In the genomic region with DNA sequence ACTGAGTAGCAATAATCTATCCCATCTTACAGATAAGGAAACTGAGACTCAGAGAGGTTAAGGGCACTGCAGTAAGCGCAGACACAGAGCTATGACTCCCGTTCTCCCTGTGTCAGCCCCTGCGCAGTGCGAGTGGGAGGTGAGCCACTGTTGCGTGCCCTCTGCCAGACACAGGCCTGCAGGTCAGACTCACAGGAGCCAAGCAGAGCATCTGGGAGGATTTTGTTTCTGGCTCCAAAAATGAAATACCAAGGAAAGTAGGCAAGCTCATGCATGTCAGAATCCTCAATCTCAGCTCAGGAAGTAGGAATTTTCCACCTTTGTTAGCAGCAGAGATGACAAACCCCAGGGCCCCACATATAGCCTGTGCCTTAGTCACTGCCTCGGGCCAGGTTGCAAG, we compare ENCODE assay signal across 17 cellular contexts. TPM values are rescaled to one million over a fixed set of nuclear protein-coding genes. Genes with fewer than 3 reads are reported as not detected.
DNase-seq lines count a peak whose midpoint lies in the region; ATAC-seq and TF ChIP-seq lines count a peak whose summit lies in the region.
"Had no signal": no experiment of that assay in that cellular context is flagged by ENCODE, and none has a peak within 500 bp of the region (broad histone marks: within the 10 kb centered on the region; RNA-seq: fewer than 3 reads in every experiment).

No MANE protein-coding gene starts in this region.

- H3K36me3 Mint-ChIP-seq in mesothelial cell of epicardium, result peaks cover 14% of the 10 kb centered on the region
- H3K36me3 Mint-ChIP-seq: CD8-positive, alpha-beta memory T cell had no signal

- H3K36me3 ChIP-seq in H7 (replicated peaks; ENCODE audit: control insufficient read depth, insufficient read depth, low read length), result no peaks in the 10 kb centered on the region
- H3K36me3 ChIP-seq: HAP-1 had no signal

- no peak overlapping the region for H3K4me3 ChIP-seq in H7 (ENCODE audit: insufficient read depth, low read depth, low read length)
- H3K4me3 ChIP-seq: HAP-1 had no signal

- TF ChIP-seq CTCF in RWPE1 (conservative IDR thresholded peaks at IDR 0.05; ENCODE audit: low read depth), result no peak
- no peak for TF ChIP-seq CTCF in mesothelial cell of epicardium (IDR thresholded peaks at IDR 0.05; ENCODE audit: unreplicated experiment)

- POLR2A ChIA-PET in RWPE1 (lab: Yijun Ruan, JAX; ENCODE audit: low non-redundant PET), result interaction anchor here (0.6 to 1.1 kb wide), 3 partner anchors 9 to 120 kb away, joined by 3 read pairs; partner anchors contain the start of gene BDKRB2

- ATAC-seq in GM21360 (IDR thresholded peaks at IDR 0.05; ENCODE audit: unreplicated experiment), result no peak
- ATAC-seq: PC-3 had no signal

- peaks cover 9% of the 10 kb centered on the region for H3K4me1 Mint-ChIP-seq in mesothelial cell of epicardium
- H3K4me1 Mint-ChIP-seq: CD8-positive, alpha-beta memory T cell had no signal

- no peaks in the 10 kb centered on the region for H3K27me3 Mint-ChIP-seq in mesothelial cell of epicardium (ENCODE audit: low read depth)

- peak; percentile 36 for DNase-seq in GM04503 (ENCODE audit: low read depth)
- peak; percentile 69 for DNase-seq in RWPE1 (ENCODE audit: low spot score)
- DNase-seq in mesothelial cell of epicardium (ENCODE audit: low spot score in 2 of 2, unreplicated experiment in 2 of 2), result no peak
- no peak for DNase-seq in H7
- no peak for DNase-seq in inferior parietal cortex (ENCODE audit: extremely low spot score)
- no peak for DNase-seq in NCI-H524 treated with DMSO at 0.1 percent for 48 hours (lab: John Stamatoyannopoulos, UW)
- DNase-seq: ACHN; CD8-positive, alpha-beta memory T cell; NCI-H1436; NCI-H2081; NCI-H226; NCI-H748 treated with DMSO at 0.1 percent for 48 hours; PC-3; Right ventricle myocardium superior had no signal

- H3K27ac Mint-ChIP-seq in mesothelial cell of epicardium, result peak overlapping the region; percentile 88
- H3K27ac Mint-ChIP-seq: CD8-positive, alpha-beta memory T cell had no signal

- CTCF ChIA-PET in RWPE1 (lab: Yijun Ruan, JAX), result interaction anchor here (0.6 to 0.7 kb wide), 2 partner anchors 43 to 160 kb away, joined by 3 to 4 read pairs; no protein-coding TSS in a partner anchor

- H3K27ac ChIP-seq in RWPE1 (peak overlapping the region; percentile 90), cingulate gyrus (ENCODE audit: low read depth, low read length) (peak overlapping the region; percentile 10)

- H3K4me3 Mint-ChIP-seq in mesothelial cell of epicardium, result no peak overlapping the region
- H3K4me3 Mint-ChIP-seq: CD8-positive, alpha-beta memory T cell had no signal

- H3K27me3 ChIP-seq in H7 (ENCODE audit: control insufficient read depth, insufficient read depth, low read length), result no peaks in the 10 kb centered on the region

- H3K9me3 Mint-ChIP-seq in mesothelial cell of epicardium, result peaks cover 9% of the 10 kb centered on the region

RNA-seq across cellular contexts. Expression of gene BDKRB2, which starts 11.2 kb away (rescaled TPM):
- 10.1 to 11.5 TPM (median 11.3 TPM) in 3 replicates for total RNA-seq in mesothelial cell of epicardium
- total RNA-seq in H7 (2014; rRNA removed; shearing (Covaris generic)), result 1.3 and 3.0 TPM in 2 replicates
- total RNA-seq: CD8-positive, alpha-beta memory T cell had no signal

RNA-seq across cellular contexts. Expression of gene BDKRB1, which starts 40.2 kb away (rescaled TPM):
- 10.4 to 12.5 TPM (median 10.9 TPM) in 3 replicates for total RNA-seq in mesothelial cell of epicardium
- 0.41 and 1.4 TPM in 2 replicates for total RNA-seq in H7 (2014; rRNA removed; shearing (Covaris generic))
- total RNA-seq: CD8-positive, alpha-beta memory T cell; Right ventricle myocardium superior had no signal

Comparison
In these comparisons a context has a peak if more than half of its experiments do, and no peak if none do; other contexts are left out.
1. DNase-seq: peak in GM04503 (single experiment) and RWPE1 (single experiment); none in mesothelial cell of epicardium (0 of 2), H7 (single experiment), inferior parietal cortex (single experiment) and NCI-H524 treated with DMSO at 0.1 percent for 48 hours (single experiment).